Comparison of ENCODE assay signal across 2 cellular contexts in the genomic region with DNA sequence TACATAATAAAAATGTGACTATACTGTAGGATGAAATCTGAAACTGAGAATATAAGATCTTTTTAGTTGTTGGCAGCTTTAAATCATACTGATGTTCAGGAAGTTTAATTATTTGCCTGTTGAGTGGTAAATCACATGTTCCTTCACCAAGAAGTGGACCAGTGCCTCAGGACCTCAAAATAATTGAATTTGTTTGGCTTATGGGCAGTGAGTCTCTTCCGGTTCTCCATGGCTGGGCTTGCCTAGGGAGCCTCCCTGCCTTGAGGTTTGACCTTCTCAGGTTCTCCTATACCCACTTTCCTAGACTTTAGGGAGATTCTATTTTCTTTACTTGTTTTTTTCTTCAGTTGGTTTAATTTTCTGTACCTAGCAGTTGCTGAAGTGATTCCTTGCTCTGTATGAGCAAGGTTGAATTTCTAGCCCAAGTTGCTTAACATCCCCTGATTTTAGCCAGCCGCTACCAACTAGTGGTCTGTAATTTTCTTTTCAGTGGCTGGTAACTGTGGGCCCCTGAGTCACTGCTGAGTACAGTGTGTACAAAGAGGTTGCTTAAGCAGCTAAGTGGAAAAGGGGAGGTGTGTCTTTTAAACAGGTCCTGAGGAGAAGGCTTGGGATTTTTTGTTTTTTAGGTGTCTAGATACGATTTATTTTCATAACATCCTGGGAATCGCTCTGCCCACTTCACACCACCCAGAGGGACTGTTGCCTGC.
A peak's percentile ranks its signal among the peaks of the same experiment; 100 is the strongest.
TF ChIP-seq lines count a peak whose summit lies in the region.

No MANE protein-coding gene starts in this region.

TF ChIP-seq in IMR-90, 13 proteins besides CTCF, POLR2A, EP300 and RAD21 (continued from another document):
- TF ChIP-seq, protein P1, sequence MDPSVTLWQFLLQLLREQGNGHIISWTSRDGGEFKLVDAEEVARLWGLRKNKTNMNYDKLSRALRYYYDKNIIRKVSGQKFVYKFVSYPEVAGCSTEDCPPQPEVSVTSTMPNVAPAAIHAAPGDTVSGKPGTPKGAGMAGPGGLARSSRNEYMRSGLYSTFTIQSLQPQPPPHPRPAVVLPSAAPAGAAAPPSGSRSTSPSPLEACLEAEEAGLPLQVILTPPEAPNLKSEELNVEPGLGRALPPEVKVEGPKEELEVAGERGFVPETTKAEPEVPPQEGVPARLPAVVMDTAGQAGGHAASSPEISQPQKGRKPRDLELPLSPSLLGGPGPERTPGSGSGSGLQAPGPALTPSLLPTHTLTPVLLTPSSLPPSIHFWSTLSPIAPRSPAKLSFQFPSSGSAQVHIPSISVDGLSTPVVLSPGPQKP (IDR thresholded peaks at IDR 0.05; ENCODE audit: borderline replicate concordance, low read depth, low read length): no peak
- TF ChIP-seq FOS (IDR thresholded peaks at IDR 0.05; ENCODE audit: low read depth, low read length): peak; percentile 34; the same call in 1 of the 2 replicates
TF ChIP-seq in IMR-90: peak in this region for 2.

TF ChIP-seq in WTC11, 78 proteins besides CTCF, POLR2A, EP300 and RAD21 (continued from another document):
- TF ChIP-seq, protein P2, sequence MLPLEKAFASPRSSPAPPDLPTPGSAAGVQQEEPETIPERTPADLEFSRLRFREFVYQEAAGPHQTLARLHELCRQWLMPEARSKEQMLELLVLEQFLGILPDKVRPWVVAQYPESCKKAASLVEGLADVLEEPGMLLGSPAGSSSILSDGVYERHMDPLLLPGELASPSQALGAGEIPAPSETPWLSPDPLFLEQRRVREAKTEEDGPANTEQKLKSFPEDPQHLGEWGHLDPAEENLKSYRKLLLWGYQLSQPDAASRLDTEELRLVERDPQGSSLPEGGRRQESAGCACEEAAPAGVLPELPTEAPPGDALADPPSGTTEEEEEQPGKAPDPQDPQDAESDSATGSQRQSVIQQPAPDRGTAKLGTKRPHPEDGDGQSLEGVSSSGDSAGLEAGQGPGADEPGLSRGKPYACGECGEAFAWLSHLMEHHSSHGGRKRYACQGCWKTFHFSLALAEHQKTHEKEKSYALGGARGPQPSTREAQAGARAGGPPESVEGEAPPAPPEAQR (CRISPR knock-in tag; IDR thresholded peaks at IDR 0.05): no peak
- TF ChIP-seq JUN (CRISPR knock-in tag; IDR thresholded peaks at IDR 0.05): no peak
